20 cellular contexts compared by ENCODE assay signal in genomic region chr17:71334041-71334781, GRCh38.
DNase-seq lines count a peak whose midpoint lies in the region; ATAC-seq lines count a peak whose summit lies in the region.
"Had no signal": no experiment of that assay in that cellular context is flagged by ENCODE, and none has a peak within 500 bp of the region (broad histone marks: within the 10 kb centered on the region; RNA-seq: fewer than 3 reads in every experiment).

No MANE protein-coding gene starts in this region.

- H3F3A ChIP-seq in GM23248 (ENCODE audit: insufficient read depth), result peaks cover 19% of the 10 kb centered on the region; the same call in 1 of the 2 replicates

- no peaks in the 10 kb centered on the region for H3K36me3 Mint-ChIP-seq in activated T-helper 2 cell treated with anti-CD3 and anti-CD28 coated beads, Interferon-gamma antibody, Interleukin-2, Interleukin-4, amounts not matched to agents 10 μg/mL and 5 μg/mL and 100 μg/mL, durations not matched to agents 14 hours and 24 hours and 36 hours (ENCODE audit: low read depth)
- H3K36me3 Mint-ChIP-seq: activated naive CD4-positive, alpha-beta T cell treated with anti-CD3 and anti-CD28 coated beads, Interleukin-2, amount 50 U/mL, for 72 hours; IgD-negative memory B cell had no signal

- peak overlapping the region; percentile 67 for H3K27ac ChIP-seq in GM23248
- H3K27ac ChIP-seq: C4-2B, left lung, pancreas, transverse colon had no signal

- no peaks in the 10 kb centered on the region for H3K4me1 Mint-ChIP-seq in activated T-helper 2 cell treated with anti-CD3 and anti-CD28 coated beads, Interferon-gamma antibody, Interleukin-2, Interleukin-4, amounts not matched to agents 10 μg/mL and 5 μg/mL and 100 μg/mL, durations not matched to agents 14 hours and 24 hours and 36 hours (ENCODE audit: low read depth)
- H3K4me1 Mint-ChIP-seq: IgD-negative memory B cell had no signal

- no peaks in the 10 kb centered on the region for H3K36me3 ChIP-seq in GM23248 (ENCODE audit: low read depth)
- H3K36me3 ChIP-seq: left lung, pancreas, transverse colon had no signal

- peak overlapping the region; percentile 22 for H3K4me2 ChIP-seq in GM23248 (ENCODE audit: unreplicated experiment)

- H3K27ac Mint-ChIP-seq in activated T-helper 2 cell treated with anti-CD3 and anti-CD28 coated beads, Interferon-gamma antibody, Interleukin-2, Interleukin-4, amounts not matched to agents 10 μg/mL and 5 μg/mL and 100 μg/mL, durations not matched to agents 14 hours and 24 hours and 36 hours, result no peak overlapping the region
- H3K27ac Mint-ChIP-seq: activated naive CD4-positive, alpha-beta T cell treated with anti-CD3 and anti-CD28 coated beads, Interleukin-2, amount 50 U/mL, for 72 hours; IgD-negative memory B cell had no signal

- peaks cover 45% of the 10 kb centered on the region for H3K4me1 ChIP-seq in GM23248 (ENCODE audit: insufficient read depth)
- H3K4me1 ChIP-seq: left lung had no signal

- H3K9me3 Mint-ChIP-seq in activated T-helper 2 cell treated with anti-CD3 and anti-CD28 coated beads, Interferon-gamma antibody, Interleukin-2, Interleukin-4, amounts not matched to agents 10 μg/mL and 5 μg/mL and 100 μg/mL, durations not matched to agents 14 hours and 24 hours and 36 hours, result peaks cover 18% of the 10 kb centered on the region

- H3K27me3 Mint-ChIP-seq in activated T-helper 2 cell treated with anti-CD3 and anti-CD28 coated beads, Interferon-gamma antibody, Interleukin-2, Interleukin-4, amounts not matched to agents 10 μg/mL and 5 μg/mL and 100 μg/mL, durations not matched to agents 14 hours and 24 hours and 36 hours (ENCODE audit: low read depth), result no peaks in the 10 kb centered on the region
- H3K27me3 Mint-ChIP-seq: IgD-negative memory B cell had no signal

- peak overlapping the region; percentile 75 for H2AFZ ChIP-seq in GM23248

- no peaks in the 10 kb centered on the region for H3K27me3 ChIP-seq in GM23248 (replicated peaks; ENCODE audit: insufficient read depth)
- H3K27me3 ChIP-seq: left lung, pancreas, transverse colon had no signal

- H3K4me3 Mint-ChIP-seq in activated T-helper 2 cell treated with anti-CD3 and anti-CD28 coated beads, Interferon-gamma antibody, Interleukin-2, Interleukin-4, amounts not matched to agents 10 μg/mL and 5 μg/mL and 100 μg/mL, durations not matched to agents 14 hours and 24 hours and 36 hours (ENCODE audit: low read depth), result no peak overlapping the region
- H3K4me3 Mint-ChIP-seq: IgD-negative memory B cell had no signal

- no peaks in the 10 kb centered on the region for H3K9me3 ChIP-seq in GM23248 (ENCODE audit: low read depth)
- H3K9me3 ChIP-seq: left lung, pancreas, transverse colon had no signal

- no peaks in the 10 kb centered on the region for H4K20me1 ChIP-seq in GM23248 (ENCODE audit: insufficient read depth)

- peak overlapping the region; percentile 50 for H3K9ac ChIP-seq in GM23248

- intact Hi-C loops in activated T-helper 2 cell treated with anti-CD3 and anti-CD28 coated beads, Interferon-gamma antibody, Interleukin-2, Interleukin-4, amounts not matched to agents 10 μg/mL and 5 μg/mL and 100 μg/mL, durations not matched to agents 14 hours and 24 hours and 36 hours (cut with micrococcal nuclease), result no loop called here

- ATAC-seq in stimulated activated naive CD8-positive, alpha-beta T cell treated with anti-CD3 and anti-CD28 coated beads, Interleukin-15, Interleukin-2, amounts not matched to agents 100 U/mL and 50 U/mL, for 24 hours, result no peak
- ATAC-seq: activated naive CD4-positive, alpha-beta T cell treated with anti-CD3 and anti-CD28 coated beads, Interleukin-2, amount 50 U/mL, for 72 hours; Panc1; pancreas; SK-N-SH treated with all-trans-retinoic acid at 6 μM for 48 hours had no signal

- H3K79me2 ChIP-seq in GM23248 (ENCODE audit: insufficient read depth), result no peaks in the 10 kb centered on the region

- H3K9me2 ChIP-seq in GM23248 (ENCODE audit: insufficient read depth), result no peaks in the 10 kb centered on the region

- no peak overlapping the region for H3K4me3 ChIP-seq in GM23248
- H3K4me3 ChIP-seq: left lung, pancreas, skin epidermis, transverse colon had no signal

- in situ Hi-C loops in GM23248 (cut with MboI), result no loop called here

- WGBS in GM23248 (ENCODE audit: low coverage in 1 of 2, low lambda C conversion rate in 2 of 2, missing lambda C conversion rate in 2 of 2), 2 experiments, result 14 to 20% methylated on average over 2 of the region's 2 CpGs

- peak; percentile 59 for DNase-seq in GM23248
- peak; percentile 80 for DNase-seq in NCI-H2171 treated with DMSO at 0.1 percent for 48 hours (lab: John Stamatoyannopoulos, UW)
- DNase-seq in fibroblast of gingiva (ENCODE audit: low read depth), result peak; percentile 72
- DNase-seq in pons (ENCODE audit: low spot score), result peak; percentile 27
- no peak for DNase-seq in activated T-helper 2 cell treated with anti-CD3 and anti-CD28 coated beads, Interferon-gamma antibody, Interleukin-2, Interleukin-4, amounts not matched to agents 10 μg/mL and 5 μg/mL and 100 μg/mL, durations not matched to agents 14 hours and 24 hours and 36 hours (ENCODE audit: low spot score)
- DNase-seq in DMS114 treated with DMSO at 0.1 percent for 48 hours (lab: John Stamatoyannopoulos, UW; ENCODE audit: unreplicated experiment), result no peak
- DNase-seq in A172 (ENCODE audit: low spot score), result no peak
- no peak for DNase-seq in stimulated activated naive CD8-positive, alpha-beta T cell treated with anti-CD3 and anti-CD28 coated beads, Interleukin-15, Interleukin-2, amounts not matched to agents 100 U/mL and 50 U/mL, for 24 hours
- DNase-seq: activated T-cell treated with anti-CD3 and anti-CD28 coated beads for 4 hours, hippocampal formation, left lung, NCI-H1105, pancreas, transverse colon had no signal

Comparison
In these comparisons a context has a peak if more than half of its experiments do, and no peak if none do; other contexts are left out.
1. DNase-seq: peak in GM23248 (single experiment), NCI-H2171 treated with DMSO at 0.1 percent for 48 hours (single experiment), fibroblast of gingiva (single experiment) and pons (single experiment); none in activated T-helper 2 cell treated with anti-CD3 and anti-CD28 coated beads, Interferon-gamma antibody, Interleukin-2, Interleukin-4, amounts not matched to agents 10 μg/mL and 5 μg/mL and 100 μg/mL, durations not matched to agents 14 hours and 24 hours and 36 hours (single experiment), DMS114 treated with DMSO at 0.1 percent for 48 hours (single experiment), A172 (single experiment) and stimulated activated naive CD8-positive, alpha-beta T cell treated with anti-CD3 and anti-CD28 coated beads, Interleukin-15, Interleukin-2, amounts not matched to agents 100 U/mL and 50 U/mL, for 24 hours (single experiment).